In genomic region chr10:77458986-77459590, GRCh38 we compare ENCODE assay signal across 15 cellular contexts.
A peak's percentile ranks its signal among the peaks of the same experiment; 100 is the strongest.
DNase-seq lines count a peak whose midpoint lies in the region; ATAC-seq and TF ChIP-seq lines count a peak whose summit lies in the region.
"Had no signal": no experiment of that assay in that cellular context is flagged by ENCODE, and none has a peak within 500 bp of the region (broad histone marks: within the 10 kb centered on the region; RNA-seq: fewer than 3 reads in every experiment).

No MANE protein-coding gene starts in this region.

- no peak overlapping the region for H3K4me3 ChIP-seq in SK-N-SH (ENCODE audit: low read depth in 2 of 2, low read length in 1 of 2)
- H3K4me3 ChIP-seq in fibroblast of villous mesenchyme (ENCODE audit: low read depth, low read length): no peak overlapping the region
- H3K4me3 ChIP-seq in skeletal muscle satellite cell (ENCODE audit: low read length): no peak overlapping the region
- H3K4me3 ChIP-seq in body of pancreas: no peak overlapping the region
- H3K4me3 ChIP-seq: suprapubic skin had no signal

- TF ChIP-seq POLR2A in body of pancreas (IDR thresholded peaks at IDR 0.05): no peak

- TF ChIP-seq CTCF in SK-N-SH (IDR thresholded peaks at IDR 0.05) (no peak), fibroblast of villous mesenchyme (IDR thresholded peaks at IDR 0.05; ENCODE audit: insufficient read depth, low read depth, low read length) (no peak), omental fat pad (IDR thresholded peaks at IDR 0.05) (no peak), body of pancreas (IDR thresholded peaks at IDR 0.05) (no peak)

- WGBS in SK-N-SH (ENCODE audit: low lambda C conversion rate): 74% methylated on average over 2 of the region's 3 CpGs
- 85 to 86% methylated on average over 3 of the region's 3 CpGs for WGBS in body of pancreas, 2 donors

- H3K79me2 ChIP-seq in SK-N-SH (ENCODE audit: insufficient read depth): no peaks in the 10 kb centered on the region

- H3K9ac ChIP-seq in SK-N-SH (no peak overlapping the region), skeletal muscle satellite cell (ENCODE audit: low read depth, low read length) (peak overlapping the region; percentile 19)

- H3K9me3 ChIP-seq in SK-N-SH (no peaks in the 10 kb centered on the region), skeletal muscle satellite cell (replicated peaks; ENCODE audit: low read length) (no peaks in the 10 kb centered on the region), body of pancreas (no peaks in the 10 kb centered on the region)
- H3K9me3 ChIP-seq: suprapubic skin had no signal

- ATAC-seq in omental fat pad (ENCODE audit: low FRiP score) (no peak), body of pancreas (no peak), HG02623 (IDR thresholded peaks at IDR 0.05; ENCODE audit: unreplicated experiment) (no peak)
- ATAC-seq: left colon, right cardiac atrium had no signal

- H3F3A ChIP-seq in SK-N-SH (replicated peaks; ENCODE audit: insufficient read depth): no peaks in the 10 kb centered on the region

- no peaks in the 10 kb centered on the region for H4K20me1 ChIP-seq in SK-N-SH (ENCODE audit: insufficient read depth)

- H3K4me1 ChIP-seq in SK-N-SH (ENCODE audit: control insufficient read depth in 1 of 2, insufficient read depth in 2 of 2, low read depth in 1 of 2, low read length in 1 of 2): peaks cover 0 to 18% of the 10 kb centered on the region in 2 experiments; a peak in 2 of 4 replicates
- H3K4me1 ChIP-seq in skeletal muscle satellite cell (ENCODE audit: control insufficient read depth, insufficient read depth, low read length): peaks cover 11% of the 10 kb centered on the region
- no peaks in the 10 kb centered on the region for H3K4me1 ChIP-seq in body of pancreas
- H3K4me1 ChIP-seq: suprapubic skin had no signal

- POLR2A ChIA-PET in SK-N-SH (lab: Yijun Ruan, JAX): no interaction called here

- no peaks in the 10 kb centered on the region for H3K9me2 ChIP-seq in SK-N-SH

- H3K27me3 ChIP-seq in SK-N-SH (ENCODE audit: insufficient read depth) (no peaks in the 10 kb centered on the region), skeletal muscle satellite cell (ENCODE audit: control insufficient read depth, insufficient read depth, low read length) (no peaks in the 10 kb centered on the region), body of pancreas (no peaks in the 10 kb centered on the region)

- H3K27ac ChIP-seq in SK-N-SH (ENCODE audit: low read depth in 2 of 2, low read length in 1 of 2): no peak overlapping the region; a peak in 1 of 4 replicates
- H3K27ac ChIP-seq in body of pancreas: no peak overlapping the region
- H3K27ac ChIP-seq: suprapubic skin had no signal

- no peak for TF ChIP-seq RAD21 in SK-N-SH (IDR thresholded peaks at IDR 0.05; ENCODE audit: low read length)

- intact Hi-C loops in body of pancreas (cut with DNase I): no loop called here

- CTCF ChIA-PET in SK-N-SH (lab: Yijun Ruan, JAX): interaction anchor here (0.9 to 2.1 kb wide), 6 partner anchors 71 to 285 kb away, joined by 3 to 6 read pairs (median 4); partner anchors contain the start of gene KCNMA1

- TF ChIP-seq EP300 in SK-N-SH (IDR thresholded peaks at IDR 0.05; ENCODE audit: borderline replicate concordance in 1 of 2, low read depth in 1 of 2, low read length in 1 of 2): no peak

- H3K36me3 ChIP-seq in SK-N-SH (replicated peaks in 1 of 2; ENCODE audit: control insufficient read depth in 1 of 2, insufficient read depth in 2 of 2, low read length in 1 of 2): peaks cover 0 to 4% of the 10 kb centered on the region in 2 experiments
- no peaks in the 10 kb centered on the region for H3K36me3 ChIP-seq in skeletal muscle satellite cell (ENCODE audit: insufficient read depth, low read length)
- H3K36me3 ChIP-seq in body of pancreas (replicated peaks in 1 of 2; ENCODE audit: insufficient read depth in 1 of 2, low read depth in 2 of 2): no peaks in the 10 kb centered on the region
- H3K36me3 ChIP-seq: suprapubic skin had no signal

- H2AFZ ChIP-seq in SK-N-SH (ENCODE audit: low read depth): no peak overlapping the region

- H3K4me2 ChIP-seq in SK-N-SH (no peak overlapping the region), skeletal muscle satellite cell (ENCODE audit: low read length) (no peak overlapping the region)

- DNase-seq in GM04503 (ENCODE audit: low read depth) (peak; percentile 49), SK-N-SH (no peak), fibroblast of villous mesenchyme (ENCODE audit: low read depth) (peak; percentile 28), omental fat pad (ENCODE audit: low spot score) (no peak), body of pancreas (no peak)
- DNase-seq: activated naive CD4-positive, alpha-beta T cell treated with anti-CD3 and anti-CD28 coated beads, Interleukin-2, amount 50 U/mL, for 16 hours; C1 segment of cervical spinal cord; DMS153; effector CD4-positive, alpha-beta T cell; left colon; NK-92 treated with Interleukin-12 subunit alpha and Interleukin-12 subunit beta, amount 100 ng/mL, for 24 hours; right cardiac atrium had no signal

TF ChIP-seq in SK-N-SH, 30 proteins besides CTCF, POLR2A, EP300 and RAD21:
- TF ChIP-seq FOXJ3 (CRISPR knock-in tag; IDR thresholded peaks at IDR 0.05) (no peak), TEAD4 (IDR thresholded peaks at IDR 0.05; ENCODE audit: borderline replicate concordance, insufficient read depth) (no peak), TCF12 (IDR thresholded peaks at IDR 0.05) (peak; percentile 59), FOXM1 (IDR thresholded peaks at IDR 0.05; ENCODE audit: low read depth) (no peak)
- TF ChIP-seq, protein P1, sequence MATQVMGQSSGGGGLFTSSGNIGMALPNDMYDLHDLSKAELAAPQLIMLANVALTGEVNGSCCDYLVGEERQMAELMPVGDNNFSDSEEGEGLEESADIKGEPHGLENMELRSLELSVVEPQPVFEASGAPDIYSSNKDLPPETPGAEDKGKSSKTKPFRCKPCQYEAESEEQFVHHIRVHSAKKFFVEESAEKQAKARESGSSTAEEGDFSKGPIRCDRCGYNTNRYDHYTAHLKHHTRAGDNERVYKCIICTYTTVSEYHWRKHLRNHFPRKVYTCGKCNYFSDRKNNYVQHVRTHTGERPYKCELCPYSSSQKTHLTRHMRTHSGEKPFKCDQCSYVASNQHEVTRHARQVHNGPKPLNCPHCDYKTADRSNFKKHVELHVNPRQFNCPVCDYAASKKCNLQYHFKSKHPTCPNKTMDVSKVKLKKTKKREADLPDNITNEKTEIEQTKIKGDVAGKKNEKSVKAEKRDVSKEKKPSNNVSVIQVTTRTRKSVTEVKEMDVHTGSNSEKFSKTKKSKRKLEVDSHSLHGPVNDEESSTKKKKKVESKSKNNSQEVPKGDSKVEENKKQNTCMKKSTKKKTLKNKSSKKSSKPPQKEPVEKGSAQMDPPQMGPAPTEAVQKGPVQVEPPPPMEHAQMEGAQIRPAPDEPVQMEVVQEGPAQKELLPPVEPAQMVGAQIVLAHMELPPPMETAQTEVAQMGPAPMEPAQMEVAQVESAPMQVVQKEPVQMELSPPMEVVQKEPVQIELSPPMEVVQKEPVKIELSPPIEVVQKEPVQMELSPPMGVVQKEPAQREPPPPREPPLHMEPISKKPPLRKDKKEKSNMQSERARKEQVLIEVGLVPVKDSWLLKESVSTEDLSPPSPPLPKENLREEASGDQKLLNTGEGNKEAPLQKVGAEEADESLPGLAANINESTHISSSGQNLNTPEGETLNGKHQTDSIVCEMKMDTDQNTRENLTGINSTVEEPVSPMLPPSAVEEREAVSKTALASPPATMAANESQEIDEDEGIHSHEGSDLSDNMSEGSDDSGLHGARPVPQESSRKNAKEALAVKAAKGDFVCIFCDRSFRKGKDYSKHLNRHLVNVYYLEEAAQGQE (IDR thresholded peaks at IDR 0.05; ENCODE audit: low read depth, low read length): no peak
- TF ChIP-seq, protein P2, sequence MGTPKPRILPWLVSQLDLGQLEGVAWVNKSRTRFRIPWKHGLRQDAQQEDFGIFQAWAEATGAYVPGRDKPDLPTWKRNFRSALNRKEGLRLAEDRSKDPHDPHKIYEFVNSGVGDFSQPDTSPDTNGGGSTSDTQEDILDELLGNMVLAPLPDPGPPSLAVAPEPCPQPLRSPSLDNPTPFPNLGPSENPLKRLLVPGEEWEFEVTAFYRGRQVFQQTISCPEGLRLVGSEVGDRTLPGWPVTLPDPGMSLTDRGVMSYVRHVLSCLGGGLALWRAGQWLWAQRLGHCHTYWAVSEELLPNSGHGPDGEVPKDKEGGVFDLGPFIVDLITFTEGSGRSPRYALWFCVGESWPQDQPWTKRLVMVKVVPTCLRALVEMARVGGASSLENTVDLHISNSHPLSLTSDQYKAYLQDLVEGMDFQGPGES (IDR thresholded peaks at IDR 0.05; ENCODE audit: low read depth, low read length): no peak

Comparison
In these comparisons a context has a peak if more than half of its experiments do, and no peak if none do; other contexts are left out.
1. DNase-seq: peak in GM04503 (single experiment) and fibroblast of villous mesenchyme (single experiment); none in SK-N-SH (single experiment), omental fat pad (single experiment) and body of pancreas (0 of 4).